In genomic region chr2:53561155-53561554, GRCh38 we compare ENCODE assay signal across 8 cellular contexts.
"Had no signal": no experiment of that assay in that cellular context is flagged by ENCODE, and none has a peak within 500 bp of the region (broad histone marks: within the 10 kb centered on the region; RNA-seq: fewer than 3 reads in every experiment).

No MANE protein-coding gene starts in this region.

- ATAC-seq: GM23338, HepG2 had no signal

- H3K27ac ChIP-seq: HL-60 had no signal

- FAIRE-seq: H1, H54, HepG2 had no signal

- DNase-seq: H9, HCEC 1CT, KBM-7 had no signal

- H3K4me3 ChIP-seq: GM23338 had no signal

- H3K4me2 ChIP-seq: GM23338 had no signal
